In genomic region chr1:157833155-157833554, GRCh38 we compare ENCODE assay signal across 1 cellular context.
TF ChIP-seq lines count a peak whose summit lies in the region.

No MANE protein-coding gene starts in this region.

TF ChIP-seq in HepG2, 621 proteins besides CTCF, POLR2A, EP300 and RAD21:
- TF ChIP-seq ZBTB20 (CRISPR knock-in tag; IDR thresholded peaks at IDR 0.05; ENCODE audit: borderline replicate concordance, low read depth) (no peak), ZFP37 (CRISPR knock-in tag; IDR thresholded peaks at IDR 0.05; ENCODE audit: borderline replicate concordance) (no peak), ZNF616 (CRISPR knock-in tag; IDR thresholded peaks at IDR 0.05; ENCODE audit: low read depth) (no peak), JUNB (CRISPR knock-in tag; IDR thresholded peaks at IDR 0.05; ENCODE audit: borderline replicate concordance) (no peak), NR3C1 (CRISPR knock-in tag; IDR thresholded peaks at IDR 0.05) (no peak), PCBP1 (IDR thresholded peaks at IDR 0.05; ENCODE audit: borderline replicate concordance, low read depth, low read length) (no peak), ZNF121 (CRISPR knock-in tag; IDR thresholded peaks at IDR 0.05) (no peak), ATF4 (CRISPR knock-in tag; IDR thresholded peaks at IDR 0.05) (no peak), SALL2 (CRISPR knock-in tag; IDR thresholded peaks at IDR 0.05) (no peak), MNT (IDR thresholded peaks at IDR 0.05) (no peak), KMT2B (CRISPR knock-in tag; IDR thresholded peaks at IDR 0.05) (no peak)
